In the genomic region with DNA sequence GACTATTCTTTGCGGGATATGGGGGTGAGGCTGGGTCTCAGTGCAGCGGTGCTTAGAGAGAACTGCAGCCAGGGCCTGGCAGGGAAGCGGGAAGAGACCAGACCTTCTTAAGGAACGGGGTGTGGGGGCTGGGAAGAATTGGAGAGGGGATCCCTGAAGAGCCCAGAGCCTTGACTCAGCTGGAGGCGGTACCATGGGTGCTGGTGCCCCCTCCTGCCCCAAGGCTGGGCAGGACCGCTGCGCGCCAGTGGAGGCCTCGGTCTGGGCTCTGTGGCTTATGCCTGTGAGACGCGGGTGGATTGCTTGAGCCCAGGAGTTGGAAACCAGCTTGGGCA, we compare ENCODE assay signal across 9 cellular contexts. TPM values are rescaled to one million over a fixed set of nuclear protein-coding genes. Genes with fewer than 3 reads are reported as not detected.
A peak's percentile ranks its signal among the peaks of the same experiment; 100 is the strongest.
DNase-seq lines count a peak whose midpoint lies in the region; TF ChIP-seq lines count a peak whose summit lies in the region.
"Had no signal": no experiment of that assay in that cellular context is flagged by ENCODE, and none has a peak within 500 bp of the region (broad histone marks: within the 10 kb centered on the region; RNA-seq: fewer than 3 reads in every experiment).

No MANE protein-coding gene starts in this region.

- no peaks in the 10 kb centered on the region for H3K27me3 ChIP-seq in tibial nerve
- H3K27me3 ChIP-seq: pancreas had no signal

- peak overlapping the region; percentile 85 for H3K27ac Mint-ChIP-seq in activated naive CD4-positive, alpha-beta T cell treated with anti-CD3 and anti-CD28 coated beads, Interleukin-2, amount 50 U/mL, for 24 hours

- H3K36me3 Mint-ChIP-seq in activated naive CD4-positive, alpha-beta T cell treated with anti-CD3 and anti-CD28 coated beads, Interleukin-2, amount 50 U/mL, for 24 hours, result peaks cover 9% of the 10 kb centered on the region

- peak overlapping the region in 3 of 4 donors; percentile 89 to 98 (median 96) for H3K27ac ChIP-seq in tibial nerve

- peak overlapping the region; percentile 24 for H3K4me3 Mint-ChIP-seq in activated naive CD4-positive, alpha-beta T cell treated with anti-CD3 and anti-CD28 coated beads, Interleukin-2, amount 50 U/mL, for 24 hours

- H3K27me3 Mint-ChIP-seq in activated naive CD4-positive, alpha-beta T cell treated with anti-CD3 and anti-CD28 coated beads, Interleukin-2, amount 50 U/mL, for 24 hours, result no peaks in the 10 kb centered on the region

- no peak overlapping the region for H3K4me3 ChIP-seq in tibial nerve

- no peak for TF ChIP-seq CTCF in tibial nerve (IDR thresholded peaks at IDR 0.05)

- H3K9me3 ChIP-seq in tibial nerve, result no peaks in the 10 kb centered on the region
- H3K9me3 ChIP-seq: pancreas had no signal

- H3K36me3 ChIP-seq in tibial nerve, result peaks cover 0 to 47% (median 3%) of the 10 kb centered on the region in 3 donors

- TF ChIP-seq POLR2A in tibial nerve (IDR thresholded peaks at IDR 0.05), result no peak

- peaks cover 0 to 66% (median 38%) of the 10 kb centered on the region in 4 donors for H3K4me1 ChIP-seq in tibial nerve

- WGBS in tibial nerve, 2 donors, result 68 to 84% methylated on average over 8 to 11 of the region's 11 CpGs

- DNase-seq in activated naive CD4-positive, alpha-beta T cell treated with anti-CD3 and anti-CD28 coated beads, Interleukin-2, amount 50 U/mL, for 16 hours, result no peak
- DNase-seq in glomerular visceral epithelial cell (ENCODE audit: extremely low spot score), result peak; percentile 35
- no peak for DNase-seq in tibial nerve (ENCODE audit: low spot score in 2 of 2)
- no peak for DNase-seq in SK-N-DZ (ENCODE audit: low spot score)
- no peak for DNase-seq in cerebellum (ENCODE audit: low spot score)
- DNase-seq: DMS79 had no signal

- TF ChIP-seq EP300 in tibial nerve (IDR thresholded peaks at IDR 0.05), result no peak

- peaks cover 61% of the 10 kb centered on the region for H3K4me1 Mint-ChIP-seq in activated naive CD4-positive, alpha-beta T cell treated with anti-CD3 and anti-CD28 coated beads, Interleukin-2, amount 50 U/mL, for 24 hours

- no peaks in the 10 kb centered on the region for H3K9me3 Mint-ChIP-seq in activated naive CD4-positive, alpha-beta T cell treated with anti-CD3 and anti-CD28 coated beads, Interleukin-2, amount 50 U/mL, for 24 hours

RNA-seq across cellular contexts. Expression of a gene that starts 1.3 kb away (rescaled TPM):
- not detected for total RNA-seq in tibial nerve
- polyA plus RNA-seq in SK-N-DZ (2014; cell fraction: cytosol; rRNA removed), result not detected in 2 replicates
- polyA plus RNA-seq in SK-N-DZ (2014; cell fraction: nucleus; rRNA removed), result not detected in 2 replicates
- not detected for total RNA-seq in cerebellum
- total RNA-seq: bronchial epithelial cell, pancreas had no signal
- polyA plus RNA-seq: pancreas had no signal

RNA-seq across cellular contexts. Expression of a gene that starts 1.5 kb away (rescaled TPM):
- 100 to 1,000 TPM; 569 to 764 (median 665) TPM for total RNA-seq in tibial nerve
- polyA plus RNA-seq in SK-N-DZ (2014; cell fraction: cytosol; rRNA removed), result 890 and 1,059 TPM in 2 replicates
- polyA plus RNA-seq in SK-N-DZ (2014; cell fraction: nucleus; rRNA removed), result 478 and 558 TPM in 2 replicates
- total RNA-seq in cerebellum, result 131 TPM

RNA-seq across cellular contexts. Expression of a gene that starts 8.9 kb away (rescaled TPM):
- total RNA-seq in tibial nerve (10 to 100 TPM; 11.9 to 31.5 (median 20.8) TPM), cerebellum (2.9 TPM)
- 0.48 and 0.64 TPM in 2 replicates for polyA plus RNA-seq in SK-N-DZ (2014; cell fraction: cytosol; rRNA removed)
- 1.1 and 1.3 TPM in 2 replicates for polyA plus RNA-seq in SK-N-DZ (2014; cell fraction: nucleus; rRNA removed)

RNA-seq across cellular contexts. Expression of a gene that starts 14.5 kb away (rescaled TPM):
- total RNA-seq in tibial nerve (100 to 1,000 TPM in 3 of 4 donors, 10 to 100 TPM in 1; 92.2 to 260 (median 123) TPM), cerebellum (16.2 TPM)
- polyA plus RNA-seq in SK-N-DZ (2014; cell fraction: cytosol; rRNA removed), result 15.9 and 16.9 TPM in 2 replicates
- polyA plus RNA-seq in SK-N-DZ (2014; cell fraction: nucleus; rRNA removed), result 19.4 and 59.9 TPM in 2 replicates

RNA-seq across cellular contexts. Expression of a gene that starts 27.9 kb away (rescaled TPM):
- total RNA-seq in tibial nerve (10 to 100 TPM; 14.0 to 25.8 (median 15.9) TPM), cerebellum (95.4 TPM)
- 127 and 142 TPM in 2 replicates for polyA plus RNA-seq in SK-N-DZ (2014; cell fraction: cytosol; rRNA removed)
- 292 and 417 TPM in 2 replicates for polyA plus RNA-seq in SK-N-DZ (2014; cell fraction: nucleus; rRNA removed)
